9 cellular contexts compared by ENCODE assay signal in genomic region chr11:73384871-73385692, GRCh38. TPM values are rescaled to one million over a fixed set of nuclear protein-coding genes. Genes with fewer than 3 reads are reported as not detected.
A peak's percentile ranks its signal among the peaks of the same experiment; 100 is the strongest.
DNase-seq lines count a peak whose midpoint lies in the region; ATAC-seq and TF ChIP-seq lines count a peak whose summit lies in the region.
"Had no signal": no experiment of that assay in that cellular context is flagged by ENCODE, and none has a peak within 500 bp of the region (broad histone marks: within the 10 kb centered on the region; RNA-seq: fewer than 3 reads in every experiment).

No MANE protein-coding gene starts in this region.

- no peak for TF ChIP-seq CTCF in GM10248 (IDR thresholded peaks at IDR 0.05; ENCODE audit: control extremely low read depth, extremely low read depth, low read depth, missing control alignments)
- no peak for TF ChIP-seq CTCF in nephron (IDR thresholded peaks at IDR 0.05; ENCODE audit: unreplicated experiment in 3 of 3)
- TF ChIP-seq CTCF in uterus (IDR thresholded peaks at IDR 0.05), result no peak

- DNase-seq in GM10248 (ENCODE audit: extremely low spot score) (peak; percentile 83), NOMO-1 treated with DMSO at 0.1 percent for 48 hours (lab: John Stamatoyannopoulos, UW; ENCODE audit: unreplicated experiment) (peak; percentile 93), NCI-H146 treated with DMSO at 0.1 percent for 48 hours (lab: John Stamatoyannopoulos, UW; ENCODE audit: unreplicated experiment) (no peak), GOT3 (lab: John Stamatoyannopoulos, UW) (no peak), uterus (no peak)

- peaks cover 98% of the 10 kb centered on the region for H3K4me1 Mint-ChIP-seq in dendritic cell treated with granulocyte-macrophage colony-stimulating factor and Interleukin-4, amounts not matched to agents 40 ng/mL and 50 ng/mL, for 4 days (ENCODE audit: low read depth)
- peaks cover 56% of the 10 kb centered on the region for H3K4me1 Mint-ChIP-seq in nephron

- CTCF ChIA-PET in GM10248 (lab: Yijun Ruan, JAX), result interaction anchor here (0.7 to 6.1 kb wide), 11 partner anchors 8 to 276 kb away, joined by 3 to 50 read pairs (median 5); partner anchors contain the start of genes ARHGEF17 and RELT

- peak overlapping the region; percentile 84 for H3K4me3 Mint-ChIP-seq in dendritic cell treated with granulocyte-macrophage colony-stimulating factor and Interleukin-4, amounts not matched to agents 40 ng/mL and 50 ng/mL, for 4 days
- H3K4me3 Mint-ChIP-seq in nephron, result no peak overlapping the region

- no peaks in the 10 kb centered on the region for H3K27me3 Mint-ChIP-seq in dendritic cell treated with granulocyte-macrophage colony-stimulating factor and Interleukin-4, amounts not matched to agents 40 ng/mL and 50 ng/mL, for 4 days
- H3K27me3 Mint-ChIP-seq in nephron (ENCODE audit: low read depth), result peaks cover 4% of the 10 kb centered on the region

- no peaks in the 10 kb centered on the region for H3K27me3 ChIP-seq in uterus

- no peak overlapping the region for H3K27ac ChIP-seq in uterus
- H3K27ac ChIP-seq: KMS-11 had no signal

- peak overlapping the region; percentile 86 for H3K27ac Mint-ChIP-seq in dendritic cell treated with granulocyte-macrophage colony-stimulating factor and Interleukin-4, amounts not matched to agents 40 ng/mL and 50 ng/mL, for 4 days
- H3K27ac Mint-ChIP-seq in nephron, result peak overlapping the region; percentile 6 to 70 (median 65)

- peak; percentile 48 for ATAC-seq in GM21529 (IDR thresholded peaks at IDR 0.05; ENCODE audit: unreplicated experiment)

- no peaks in the 10 kb centered on the region for H3K4me1 ChIP-seq in uterus

- POLR2A ChIA-PET in GM10248 (lab: Yijun Ruan, JAX), result interaction anchor here (0.5 to 2.1 kb wide), 5 partner anchors 8 to 394 kb away, joined by 3 to 10 read pairs (median 4); partner anchors contain the start of gene RELT

- peaks cover 97% of the 10 kb centered on the region for H3K36me3 Mint-ChIP-seq in dendritic cell treated with granulocyte-macrophage colony-stimulating factor and Interleukin-4, amounts not matched to agents 40 ng/mL and 50 ng/mL, for 4 days (ENCODE audit: low read depth)
- no peaks in the 10 kb centered on the region for H3K36me3 Mint-ChIP-seq in nephron (ENCODE audit: low read depth)

- no peaks in the 10 kb centered on the region for H3K9me3 ChIP-seq in uterus

- H3K9me3 Mint-ChIP-seq in dendritic cell treated with granulocyte-macrophage colony-stimulating factor and Interleukin-4, amounts not matched to agents 40 ng/mL and 50 ng/mL, for 4 days, result no peaks in the 10 kb centered on the region
- H3K9me3 Mint-ChIP-seq in nephron, result no peaks in the 10 kb centered on the region

- H3K4me3 ChIP-seq in uterus, result no peak overlapping the region

- TF ChIP-seq POLR2A in uterus (IDR thresholded peaks at IDR 0.05), result no peak

- no peaks in the 10 kb centered on the region for H3K36me3 ChIP-seq in uterus

- intact Hi-C loops in dendritic cell treated with granulocyte-macrophage colony-stimulating factor and Interleukin-4, amounts not matched to agents 40 ng/mL and 50 ng/mL, for 4 days (cut with micrococcal nuclease), result loop anchor here (5.0 kb wide), 1 partner anchor 78 kb away; the partner anchor contains the start of gene ARHGEF17
- intact Hi-C loops in uterus (cut with DNase I; ENCODE audit: low total_unique reads), result no loop called here

RNA-seq across cellular contexts. Expression of gene RELT, which starts 8.9 kb away (rescaled TPM):
- 1 to 10 TPM in 2 of 4 donors, under 1 TPM in 1, not detected in 1; 0.29 to 5.8 (median 3.3) TPM for total RNA-seq in uterus

Comparison
In these comparisons a context has a peak if more than half of its experiments do, and no peak if none do; other contexts are left out.
1. DNase-seq: peak in GM10248 (single experiment) and NOMO-1 treated with DMSO at 0.1 percent for 48 hours (single experiment); none in NCI-H146 treated with DMSO at 0.1 percent for 48 hours (single experiment), GOT3 (single experiment) and uterus (0 of 2).